ENCODE assay signal across 19 cellular contexts in genomic region chr3:157029365-157029790, GRCh38.
DNase-seq lines count a peak whose midpoint lies in the region; ATAC-seq, FAIRE-seq and TF ChIP-seq lines count a peak whose summit lies in the region.
"Had no signal": no experiment of that assay in that cellular context is flagged by ENCODE, and none has a peak within 500 bp of the region (broad histone marks: within the 10 kb centered on the region; RNA-seq: fewer than 3 reads in every experiment).

No MANE protein-coding gene starts in this region.

- H3K4me1 Mint-ChIP-seq in neural crest cell = no peaks in the 10 kb centered on the region
- peaks cover 7% of the 10 kb centered on the region for H3K4me1 Mint-ChIP-seq in T-helper 2 cell treated with Interferon-gamma antibody and Interleukin-4, amounts not matched to agents 5 μg/mL and 100 μg/mL, for 36 hours (ENCODE audit: low read depth)
- H3K4me1 Mint-ChIP-seq: activated naive CD4-positive, alpha-beta T cell treated with anti-CD3 and anti-CD28 coated beads, Interleukin-2, amount 50 U/mL, for 24 hours had no signal

- no peaks in the 10 kb centered on the region for H3K27me3 ChIP-seq in SU-DHL-6 (ENCODE audit: low read length)
- H3K27me3 ChIP-seq in osteoblast (ENCODE audit: insufficient read depth, low read length) = no peaks in the 10 kb centered on the region

- H3F3A ChIP-seq in SU-DHL-6 (ENCODE audit: insufficient read depth) = 0 out of 2 replicates have a peak, but pooled peaks cover 3% of the 10 kb centered on the region

- H3K27me3 Mint-ChIP-seq in neural crest cell (ENCODE audit: low read depth) = no peaks in the 10 kb centered on the region
- H3K27me3 Mint-ChIP-seq in T-helper 2 cell treated with Interferon-gamma antibody and Interleukin-4, amounts not matched to agents 5 μg/mL and 100 μg/mL, for 36 hours (ENCODE audit: low read depth) = peaks cover 17% of the 10 kb centered on the region

- DNase-seq in GM12891 (ENCODE audit: insufficient read length, low spot score) (no peak), KBM-7 (peak; percentile 7), neural crest cell (ENCODE audit: low read depth, low spot score) (no peak), osteoblast (ENCODE audit: insufficient read length, low spot score, missing footprints) (no peak)
- DNase-seq in T-helper 2 cell treated with Interferon-gamma antibody and Interleukin-4, amounts not matched to agents 5 μg/mL and 100 μg/mL, for 36 hours (ENCODE audit: low spot score) = no peak
- DNase-seq: activated CD8-positive, alpha-beta T cell treated with anti-CD3 and anti-CD28 coated beads, Interleukin-2, amount 10 ng/mL, durations not matched to agents 7 days and 5 days; DMS79; IMR-90; MM.1S; NCI-H187; substantia nigra had no signal

- H3K79me2 ChIP-seq in SU-DHL-6 (ENCODE audit: insufficient read depth, low read length) (no peaks in the 10 kb centered on the region), osteoblast (ENCODE audit: insufficient read depth, low read length) (no peaks in the 10 kb centered on the region)

- in situ Hi-C loops in KBM-7 (cut with MboI; ENCODE audit: low pct_unique_long_range_greater_than_20kb, low sequenced_read_pairs) = no loop called here

- H3K27ac ChIP-seq in SU-DHL-6 (ENCODE audit: low read depth, low read length) (peak overlapping the region; percentile 51), osteoblast (ENCODE audit: low read depth, low read length) (no peak overlapping the region)

- no peaks in the 10 kb centered on the region for H3K9me3 Mint-ChIP-seq in neural crest cell
- H3K9me3 Mint-ChIP-seq in T-helper 2 cell treated with Interferon-gamma antibody and Interleukin-4, amounts not matched to agents 5 μg/mL and 100 μg/mL, for 36 hours = no peaks in the 10 kb centered on the region
- H3K9me3 Mint-ChIP-seq: activated naive CD4-positive, alpha-beta T cell treated with anti-CD3 and anti-CD28 coated beads, Interleukin-2, amount 50 U/mL, for 24 hours; mesothelial cell of epicardium; WTC11 had no signal

- no peak for TF ChIP-seq CTCF in SU-DHL-6 (IDR thresholded peaks at IDR 0.05; ENCODE audit: insufficient read depth, low read length, poor library complexity, severe bottlenecking)
- TF ChIP-seq CTCF in neural crest cell (conservative IDR thresholded peaks at IDR 0.05) = no peak
- TF ChIP-seq CTCF in osteoblast (IDR thresholded peaks at IDR 0.05; ENCODE audit: extremely low read depth, low read depth, low read length) = no peak

- H3K4me3 ChIP-seq in SU-DHL-6 (ENCODE audit: insufficient read depth, low read length, poor library complexity, severe bottlenecking) = no peak overlapping the region
- no peak overlapping the region for H3K4me3 ChIP-seq in osteoblast (ENCODE audit: insufficient read depth, low read length)

- H3K9me2 ChIP-seq in SU-DHL-6 (replicated peaks; ENCODE audit: insufficient read depth, low read length) = no peaks in the 10 kb centered on the region

- H3K27ac Mint-ChIP-seq in neural crest cell (ENCODE audit: unreplicated experiment) = peak overlapping the region; percentile 38
- H3K27ac Mint-ChIP-seq in T-helper 2 cell treated with Interferon-gamma antibody and Interleukin-4, amounts not matched to agents 5 μg/mL and 100 μg/mL, for 36 hours = no peak overlapping the region
- H3K27ac Mint-ChIP-seq: activated CD8-positive, alpha-beta T cell treated with anti-CD3 and anti-CD28 coated beads, Interleukin-2, amount 10 ng/mL, durations not matched to agents 7 days and 5 days; activated naive CD4-positive, alpha-beta T cell treated with anti-CD3 and anti-CD28 coated beads, Interleukin-2, amount 50 U/mL, for 24 hours; mesothelial cell of epicardium; WTC11 had no signal

- ATAC-seq in GM19328 (IDR thresholded peaks at IDR 0.05; ENCODE audit: unreplicated experiment) = no peak
- no peak for ATAC-seq in HG03521 (IDR thresholded peaks at IDR 0.05; ENCODE audit: unreplicated experiment)
- ATAC-seq: activated CD8-positive, alpha-beta T cell treated with anti-CD3 and anti-CD28 coated beads, Interleukin-2, amount 10 ng/mL, durations not matched to agents 7 days and 5 days; WTC11 had no signal

- no peaks in the 10 kb centered on the region for H3K4me1 ChIP-seq in osteoblast (ENCODE audit: insufficient read depth, low read length)

- H2AFZ ChIP-seq in SU-DHL-6 (ENCODE audit: low read depth, low read length, severe bottlenecking) (peak overlapping the region; percentile 66), osteoblast (ENCODE audit: low read length) (no peak overlapping the region)

- peak; percentile 20 for FAIRE-seq in GM12891 (lab: Jason Lieb, UNC)
- FAIRE-seq: astrocyte, GM18507 had no signal

- no peak for TF ChIP-seq POLR2A in GM12891 (IDR thresholded peaks at IDR 0.05; ENCODE audit: low read depth, low read length)

- no peak overlapping the region for H3K4me3 Mint-ChIP-seq in neural crest cell
- H3K4me3 Mint-ChIP-seq in T-helper 2 cell treated with Interferon-gamma antibody and Interleukin-4, amounts not matched to agents 5 μg/mL and 100 μg/mL, for 36 hours = no peak overlapping the region
- H3K4me3 Mint-ChIP-seq: activated CD8-positive, alpha-beta T cell treated with anti-CD3 and anti-CD28 coated beads, Interleukin-2, amount 10 ng/mL, durations not matched to agents 7 days and 5 days; activated naive CD4-positive, alpha-beta T cell treated with anti-CD3 and anti-CD28 coated beads, Interleukin-2, amount 50 U/mL, for 24 hours; mesothelial cell of epicardium; WTC11 had no signal

- no peaks in the 10 kb centered on the region for H3K36me3 Mint-ChIP-seq in neural crest cell (ENCODE audit: low read depth)
- no peaks in the 10 kb centered on the region for H3K36me3 Mint-ChIP-seq in T-helper 2 cell treated with Interferon-gamma antibody and Interleukin-4, amounts not matched to agents 5 μg/mL and 100 μg/mL, for 36 hours (ENCODE audit: low read depth)
- H3K36me3 Mint-ChIP-seq: activated naive CD4-positive, alpha-beta T cell treated with anti-CD3 and anti-CD28 coated beads, Interleukin-2, amount 50 U/mL, for 24 hours; mesothelial cell of epicardium; WTC11 had no signal

- no peaks in the 10 kb centered on the region for H3K9me3 ChIP-seq in SU-DHL-6 (ENCODE audit: insufficient read depth, low read length)
- H3K9me3 ChIP-seq in osteoblast (ENCODE audit: low read depth, low read length) = no peaks in the 10 kb centered on the region

- H3K9ac ChIP-seq in SU-DHL-6 (ENCODE audit: low read length) = no peak overlapping the region

- H4K20me1 ChIP-seq in SU-DHL-6 (ENCODE audit: low read depth, low read length) = no peaks in the 10 kb centered on the region
- H4K20me1 ChIP-seq in osteoblast (ENCODE audit: insufficient read depth, low read length) = no peaks in the 10 kb centered on the region

- H3K36me3 ChIP-seq in SU-DHL-6 (ENCODE audit: low read length) (no peaks in the 10 kb centered on the region), osteoblast (ENCODE audit: insufficient read depth, low read length) (no peaks in the 10 kb centered on the region)

- peak overlapping the region; percentile 33 for H3K4me2 ChIP-seq in SU-DHL-6 (ENCODE audit: low read depth, low read length, poor library complexity, severe bottlenecking)
- no peak overlapping the region for H3K4me2 ChIP-seq in osteoblast (ENCODE audit: insufficient read depth, low read length)

TF ChIP-seq in GM12891, 5 proteins besides CTCF, POLR2A, EP300 and RAD21:
- TF ChIP-seq PAX5 (IDR thresholded peaks at IDR 0.05; ENCODE audit: insufficient read depth, low read length, severe bottlenecking) (no peak), SPI1 (IDR thresholded peaks at IDR 0.05; ENCODE audit: low read depth, low read length) (no peak), TAF1 (IDR thresholded peaks at IDR 0.05; ENCODE audit: low read depth, low read length) (no peak), POU2F2 (IDR thresholded peaks at IDR 0.05; ENCODE audit: low read depth, low read length) (no peak)
